ENCODE assay signal across 8 cellular contexts in genomic region chr15:90934949-90935751, GRCh38. TPM values are rescaled to one million over a fixed set of nuclear protein-coding genes. Genes with fewer than 3 reads are reported as not detected.
DNase-seq lines count a peak whose midpoint lies in the region; ATAC-seq and TF ChIP-seq lines count a peak whose summit lies in the region.

Gene UNC45A (plus strand): TSS chr15:90935285. CDS start chr15:90935325, 40 bp downstream.

- H3K9me3 ChIP-seq in AG04450 (ENCODE audit: control insufficient read depth, insufficient read depth, low read length): no peaks in the 10 kb centered on the region; the same call in 1 of the 2 replicates

- peaks cover 22% of the 10 kb centered on the region for H3K36me3 Mint-ChIP-seq in activated B cell treated with CpG ODN at 0.5 μM for 24 hours (ENCODE audit: low read depth)

- POLR2A ChIA-PET in AG04450 (lab: Yijun Ruan, JAX) (interaction anchor here (0.5 to 2.2 kb wide), 9 partner anchors 9 to 933 kb away, joined by 3 to 19 read pairs (median 5); partner anchors contain the start of genes MAN2A2 and RCCD1), activated B cell treated with CpG ODN at 0.5 μM for 24 hours (lab: Charles Lee) (interaction anchor here (0.5 to 8.7 kb wide), 22 partner anchors 8 to 1965 kb away, joined by 3 to 213 read pairs (median 4); partner anchors contain the start of genes BLM, CIB1, FES and GDPGP1)

- H3K27me3 ChIP-seq in AG04450 (ENCODE audit: control insufficient read depth, insufficient read depth, low read length): no peaks in the 10 kb centered on the region

- no peak for TF ChIP-seq CTCF in AG04450 (IDR thresholded peaks at IDR 0.05; ENCODE audit: low read depth, low read length)
- TF ChIP-seq CTCF in activated B cell treated with CpG ODN at 0.5 μM for 24 hours (IDR thresholded peaks at IDR 0.05): no peak

- peak; percentile 49 for DNase-seq in AG04450 (ENCODE audit: low read depth, low spot score)
- DNase-seq in NCI-H2227 treated with DMSO at 0.1 percent for 48 hours (lab: John Stamatoyannopoulos, UW): peak; percentile 66
- peak; percentile 98 for DNase-seq in activated B cell treated with CpG ODN at 0.5 μM for 24 hours
- peak in 59 of 61 donors; percentile 53 to 97 (median 86) for DNase-seq in caudate nucleus (lab: John Stamatoyannopoulos, UW)
- peak; percentile 79 for DNase-seq in iris pigment epithelial cell (ENCODE audit: low read depth)
- DNase-seq in stimulated activated CD4-positive, alpha-beta T cell treated with anti-CD3 and anti-CD28 coated beads, Interleukin-12 subunit alpha, Interleukin-12 subunit beta, amount 100 ng/mL, for 4 hours: peak; percentile 98

- H3K4me1 Mint-ChIP-seq in activated B cell treated with CpG ODN at 0.5 μM for 24 hours: peaks cover 41% of the 10 kb centered on the region

- CTCF ChIA-PET in AG04450 (lab: Charles Lee): interaction anchor here (0.5 to 7.4 kb wide), 22 partner anchors 8 to 629 kb away, joined by 3 to 98 read pairs (median 4); partner anchors contain the start of genes MAN2A2 and RCCD1
- CTCF ChIA-PET in activated B cell treated with CpG ODN at 0.5 μM for 24 hours (lab: Charles Lee): interaction anchor here (0.6 to 8.7 kb wide), 15 partner anchors 19 to 616 kb away, joined by 3 to 193 read pairs (median 4); partner anchors contain the start of genes BLM, FES, MAN2A2 and RCCD1

- H3K27ac Mint-ChIP-seq in activated B cell treated with CpG ODN at 0.5 μM for 24 hours: peak within 1 kb of the TSS; percentile 93

- H3K27ac ChIP-seq in AG04450 (ENCODE audit: low read depth, low read length) (peak within 1 kb of the TSS; percentile 65), caudate nucleus (ENCODE audit: low read depth, low read length) (peak within 1 kb of the TSS; percentile 82)

- peak; percentile 70 for ATAC-seq in GM18909 (IDR thresholded peaks at IDR 0.05; ENCODE audit: poor library complexity, unreplicated experiment)
- peak; percentile 58 for ATAC-seq in HG03159 (IDR thresholded peaks at IDR 0.05; ENCODE audit: unreplicated experiment)
- peak; percentile 76 for ATAC-seq in activated B cell treated with CpG ODN at 0.5 μM for 24 hours (ENCODE audit: low read depth)

- H3K27me3 Mint-ChIP-seq in activated B cell treated with CpG ODN at 0.5 μM for 24 hours: no peaks in the 10 kb centered on the region

- H3K4me3 ChIP-seq in AG04450 (ENCODE audit: low read depth, low read length): peak within 1 kb of the TSS; percentile 83

- H3K9me3 Mint-ChIP-seq in activated B cell treated with CpG ODN at 0.5 μM for 24 hours: no peaks in the 10 kb centered on the region

- H3K4me3 Mint-ChIP-seq in activated B cell treated with CpG ODN at 0.5 μM for 24 hours: peak within 1 kb of the TSS; percentile 89

- intact Hi-C loops in activated B cell treated with CpG ODN at 0.5 μM for 24 hours (cut with micrococcal nuclease): loop anchor here (1.0 to 5.0 kb wide), 13 partner anchors 19 to 1243 kb away; partner anchors contain the start of genes BLM, CIB1, GDPGP1 and IDH2

RNA-seq across cellular contexts. Expression of gene UNC45A, which starts in this region (rescaled TPM):
- 63.3 and 69.7 TPM in 2 replicates for polyA plus RNA-seq in AG04450 (2011; rRNA removed)
- polyA minus RNA-seq in AG04450 (2011; rRNA and poly(A)+ RNA removed): 88.7 and 100 TPM in 2 replicates
- total RNA-seq in activated B cell treated with CpG ODN at 0.5 μM for 24 hours: 72.8 and 73.2 TPM in 2 replicates

Comparison
In these comparisons a context has a peak if more than half of its experiments do, and no peak if none do; other contexts are left out.
1. Peak in every context shown above with its lines: DNase-seq, ATAC-seq, H3K4me3 ChIP-seq and H3K27ac ChIP-seq.